Comparison of ENCODE assay signal across 15 cellular contexts in the genomic region with DNA sequence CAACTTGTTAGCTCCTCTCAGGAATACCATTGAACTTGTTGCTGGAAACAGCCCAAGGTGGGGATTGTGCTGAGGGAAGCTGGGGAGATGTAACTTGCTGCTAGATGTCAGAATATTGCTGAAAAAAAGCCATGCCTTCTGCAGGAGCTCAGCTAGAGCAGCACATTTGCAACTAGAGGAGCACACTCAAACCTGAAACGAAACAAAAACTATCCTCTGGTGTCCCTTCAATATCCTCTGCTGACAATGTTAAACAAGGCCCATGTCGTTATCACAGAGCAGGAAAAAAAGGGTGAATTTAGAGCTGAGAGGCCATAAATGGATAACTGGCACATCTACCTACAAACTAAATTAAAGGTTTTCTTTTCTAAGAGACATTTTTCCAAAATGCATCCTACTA. TPM values are rescaled to one million over a fixed set of nuclear protein-coding genes. Genes with fewer than 3 reads are reported as not detected.
DNase-seq lines count a peak whose midpoint lies in the region; ATAC-seq, FAIRE-seq and TF ChIP-seq lines count a peak whose summit lies in the region.
"Had no signal": no experiment of that assay in that cellular context is flagged by ENCODE, and none has a peak within 500 bp of the region (broad histone marks: within the 10 kb centered on the region; RNA-seq: fewer than 3 reads in every experiment).

No MANE protein-coding gene starts in this region.

- ATAC-seq in HG03378 (IDR thresholded peaks at IDR 0.05; ENCODE audit: unreplicated experiment) (peak; percentile 87), gastrocnemius medialis (no peak)

- H3K9ac ChIP-seq in GM23248, result no peak overlapping the region

- H3K36me3 ChIP-seq in GM23248 (ENCODE audit: low read depth), result no peaks in the 10 kb centered on the region
- no peaks in the 10 kb centered on the region for H3K36me3 ChIP-seq in small intestine (ENCODE audit: control insufficient read depth in 2 of 2, insufficient read depth in 2 of 2, low read length in 2 of 2)
- no peaks in the 10 kb centered on the region for H3K36me3 ChIP-seq in gastrocnemius medialis

- H3K27me3 ChIP-seq in GM23248 (replicated peaks; ENCODE audit: insufficient read depth), result no peaks in the 10 kb centered on the region
- no peaks in the 10 kb centered on the region for H3K27me3 ChIP-seq in small intestine (ENCODE audit: control insufficient read depth in 2 of 2, insufficient read depth in 2 of 2, low read length in 2 of 2)
- no peaks in the 10 kb centered on the region for H3K27me3 ChIP-seq in gastrocnemius medialis

- intact Hi-C loops in gastrocnemius medialis (cut with DNase I; ENCODE audit: low total_unique reads), result no loop called here

- no peaks in the 10 kb centered on the region for H3K9me2 ChIP-seq in GM23248 (ENCODE audit: insufficient read depth)

- TF ChIP-seq POLR2A in gastrocnemius medialis (IDR thresholded peaks at IDR 0.05), result no peak

- in situ Hi-C loops in GM23248 (cut with MboI) (no loop called here), gastrocnemius medialis (cut with MboI; ENCODE audit: low sequenced_read_pairs in 4 of 4) (no loop called here)

- H4K20me1 ChIP-seq in GM23248 (ENCODE audit: insufficient read depth), result no peaks in the 10 kb centered on the region

- H3F3A ChIP-seq in GM23248 (ENCODE audit: insufficient read depth), result peaks cover 2% of the 10 kb centered on the region; the same call in 1 of the 2 replicates

- H3K4me1 ChIP-seq in GM23248 (ENCODE audit: insufficient read depth), result peaks cover 19% of the 10 kb centered on the region
- H3K4me1 ChIP-seq in small intestine (ENCODE audit: control insufficient read depth in 2 of 2, insufficient read depth in 1 of 2, low read depth in 1 of 2, low read length in 1 of 2), result peaks cover 0 to 3% of the 10 kb centered on the region in 2 donors
- H3K4me1 ChIP-seq in gastrocnemius medialis, result no peaks in the 10 kb centered on the region

- DNase-seq in DMS53 (lab: John Stamatoyannopoulos, UW) (peak; percentile 64), DMS53 treated with DMSO at 0.1 percent for 48 hours (lab: John Stamatoyannopoulos, UW; ENCODE audit: unreplicated experiment) (no peak), GM23248 (no peak), small intestine (peak; percentile 21), UCSD-AML1 (lab: John Stamatoyannopoulos, UW; ENCODE audit: unreplicated experiment) (no peak), DMS79 treated with DMSO at 0.1 percent for 48 hours (lab: John Stamatoyannopoulos, UW) (no peak), gastrocnemius medialis (no peak)
- DNase-seq: activated gamma-delta T cell treated with Interleukin-2 at 50 U/mL for 16 hours, cortex of kidney, midbrain, NCI-H1105 treated with DMSO at 0.1 percent for 48 hours, retina had no signal

- no peak for TF ChIP-seq CTCF in gastrocnemius medialis (IDR thresholded peaks at IDR 0.05 in 4 of 5, conservative IDR thresholded peaks at IDR 0.05 in 1 of 5)

- H3K79me2 ChIP-seq in GM23248 (ENCODE audit: insufficient read depth), result no peaks in the 10 kb centered on the region

- H3K4me3 ChIP-seq in GM23248 (no peak overlapping the region), small intestine (ENCODE audit: low read depth in 1 of 2, low read length in 2 of 2) (no peak overlapping the region), gastrocnemius medialis (no peak overlapping the region)

- whole genome bisulfite sequencing in GM23248 (ENCODE audit: low coverage in 1 of 2, low lambda C conversion rate in 2 of 2, missing lambda C conversion rate in 2 of 2), 2 experiments, result 80 to 81% methylated on average over 2 of the region's 2 CpGs
- WGBS in small intestine, 3 donors, result 11 to 29% (median 19%) methylated on average over 2 of the region's 2 CpGs

- FAIRE-seq in small intestine (lab: Jason Lieb, UNC), result no peak

- no peak overlapping the region for H3K27ac ChIP-seq in GM23248
- H3K27ac ChIP-seq in small intestine (ENCODE audit: low read depth in 1 of 2, low read length in 1 of 2), result no peak overlapping the region
- no peak overlapping the region for H3K27ac ChIP-seq in gastrocnemius medialis
- H3K27ac ChIP-seq: 22Rv1, HL-60 had no signal

- H3K9me3 ChIP-seq in GM23248 (ENCODE audit: low read depth) (no peaks in the 10 kb centered on the region), small intestine (ENCODE audit: control insufficient read depth, low read depth) (no peaks in the 10 kb centered on the region), gastrocnemius medialis (no peaks in the 10 kb centered on the region)

- 0 out of 2 replicates have a peak overlapping the region, but pooled peaks have one; percentile 5 for H2AFZ ChIP-seq in GM23248

- no peak overlapping the region for H3K4me2 ChIP-seq in GM23248 (ENCODE audit: unreplicated experiment)

RNA-seq across cellular contexts. Expression of a gene that starts 53.7 kb away (rescaled TPM):
- 0.11 and 0.13 TPM in 2 replicates for total RNA-seq in GM23248 (2014; rRNA removed; shearing (Covaris generic))
- polyA plus RNA-seq in GM23248 (2016; fragmentation: Nextera tagmentation; extraction: Ambion mirVana), result 0.03 and 0.05 TPM in 2 replicates
- polyA plus RNA-seq in small intestine, result 1 to 10 TPM; 3.5 to 8.7 (median 5.9) TPM
- not detected for total RNA-seq in gastrocnemius medialis

RNA-seq across cellular contexts. Expression of a gene that starts 59.8 kb away (rescaled TPM):
- total RNA-seq in GM23248 (2014; rRNA removed; shearing (Covaris generic)), result 9.9 and 11.9 TPM in 2 replicates
- polyA plus RNA-seq in GM23248 (2016; fragmentation: Nextera tagmentation; extraction: Ambion mirVana) (3.3 and 3.4 TPM in 2 replicates), small intestine (1 to 10 TPM in 1 of 3 donors, under 1 TPM in 2; 0.45 to 3.3 (median 0.54) TPM)
- total RNA-seq in gastrocnemius medialis, result under 1 TPM; 0.31 to 0.90 (median 0.56) TPM

Comparison
In these comparisons a context has a peak if more than half of its experiments do, and no peak if none do; other contexts are left out.
1. DNase-seq: peak in DMS53 (single experiment) and small intestine (single experiment); none in DMS53 treated with DMSO at 0.1 percent for 48 hours (single experiment), GM23248 (single experiment), UCSD-AML1 (single experiment), DMS79 treated with DMSO at 0.1 percent for 48 hours (single experiment) and gastrocnemius medialis (0 of 2).